Comparison of ENCODE assay signal across 1 cellular context in genomic region chr19:45470147-45471081, GRCh38.
TF ChIP-seq lines count a peak whose summit lies in the region.

No MANE protein-coding gene starts in this region.

TF ChIP-seq in endothelial cell of umbilical vein, 7 proteins besides CTCF, POLR2A, EP300 and RAD21 (continued from another document):
- no peak for TF ChIP-seq GATA2 (IDR thresholded peaks at IDR 0.05; ENCODE audit: insufficient read depth, insufficient read length, low read depth, low read length)
- no peak for TF ChIP-seq JUN (IDR thresholded peaks at IDR 0.05; ENCODE audit: borderline replicate concordance, insufficient read depth, insufficient read length, low read depth)
- TF ChIP-seq MAX (IDR thresholded peaks at IDR 0.05; ENCODE audit: insufficient read depth, insufficient read length): no peak
- no peak for TF ChIP-seq POLR2AphosphoS5 (IDR thresholded peaks at IDR 0.05; ENCODE audit: insufficient read depth, low read depth, low read length)
- TF ChIP-seq EZH2 (IDR thresholded peaks at IDR 0.05; ENCODE audit: borderline replicate concordance, low read depth, low read length, severe bottlenecking): no peak
- TF ChIP-seq MYC (IDR thresholded peaks at IDR 0.05; ENCODE audit: low read depth, low read length): no peak
